In genomic region chr12:91978143-91978542, GRCh38 we compare ENCODE assay signal across 15 cellular contexts.
DNase-seq lines count a peak whose midpoint lies in the region; ATAC-seq lines count a peak whose summit lies in the region.
"Had no signal": no experiment of that assay in that cellular context is flagged by ENCODE, and none has a peak within 500 bp of the region (broad histone marks: within the 10 kb centered on the region; RNA-seq: fewer than 3 reads in every experiment).

No MANE protein-coding gene starts in this region.

- H3K27me3 Mint-ChIP-seq in activated naive CD8-positive, alpha-beta T cell treated with anti-CD3 and anti-CD28 coated beads, Interleukin-2, amount 50 U/mL, for 24 hours = no peaks in the 10 kb centered on the region

- H3K4me3 Mint-ChIP-seq in activated naive CD8-positive, alpha-beta T cell treated with anti-CD3 and anti-CD28 coated beads, Interleukin-2, amount 50 U/mL, for 24 hours = peak overlapping the region; percentile 20
- no peak overlapping the region for H3K4me3 Mint-ChIP-seq in stimulated activated effector memory CD8-positive, alpha-beta T cell treated with anti-CD3 and anti-CD28 coated beads, Interleukin-12 subunit alpha, Interleukin-12 subunit beta, amount 100 ng/mL, for 72 hours

- peaks cover 23% of the 10 kb centered on the region for H3K4me1 Mint-ChIP-seq in activated naive CD8-positive, alpha-beta T cell treated with anti-CD3 and anti-CD28 coated beads, Interleukin-2, amount 50 U/mL, for 24 hours
- peaks cover 17% of the 10 kb centered on the region for H3K4me1 Mint-ChIP-seq in stimulated activated effector memory CD8-positive, alpha-beta T cell treated with anti-CD3 and anti-CD28 coated beads, Interleukin-12 subunit alpha, Interleukin-12 subunit beta, amount 100 ng/mL, for 72 hours

- DNase-seq in activated T-cell treated with anti-CD3 and anti-CD28 coated beads for 4 hours (peak; percentile 2), T-helper 1 cell (peak in 4 of 5 donors; percentile 12 to 37 (median 22)), NCI-H2081 treated with DMSO at 0.1 percent for 48 hours (lab: John Stamatoyannopoulos, UW) (no peak)
- no peak for DNase-seq in activated T-cell treated with anti-CD3 and anti-CD28 coated beads, Interleukin-2, amount 50 U/mL, for 48 hours
- no peak for DNase-seq in activated naive CD8-positive, alpha-beta T cell treated with anti-CD3 and anti-CD28 coated beads, Interleukin-2, amount 50 U/mL, for 24 hours
- DNase-seq in stimulated activated effector memory CD8-positive, alpha-beta T cell treated with anti-CD3 and anti-CD28 coated beads, Interleukin-12 subunit alpha, Interleukin-12 subunit beta, amount 100 ng/mL, for 72 hours (ENCODE audit: low spot score in 2 of 2) = no peak
- DNase-seq: DMS79 treated with DMSO at 0.1 percent for 48 hours, left ventricle myocardium superior, NCI-H1048, NCI-H510A, nucleus accumbens, spleen had no signal

- ATAC-seq in activated naive CD8-positive, alpha-beta T cell treated with anti-CD3 and anti-CD28 coated beads, Interleukin-2, amount 50 U/mL, for 24 hours = no peak
- ATAC-seq in stimulated activated effector memory CD8-positive, alpha-beta T cell treated with anti-CD3 and anti-CD28 coated beads, Interleukin-12 subunit alpha, Interleukin-12 subunit beta, amount 100 ng/mL, for 72 hours = peak; percentile 83
- ATAC-seq in HG03095 (IDR thresholded peaks at IDR 0.05; ENCODE audit: unreplicated experiment) (no peak), GM18868 (IDR thresholded peaks at IDR 0.05; ENCODE audit: unreplicated experiment) (no peak)
- ATAC-seq: HCT116, left ventricle myocardium superior had no signal

- peak overlapping the region; percentile 83 for H3K27ac Mint-ChIP-seq in activated naive CD8-positive, alpha-beta T cell treated with anti-CD3 and anti-CD28 coated beads, Interleukin-2, amount 50 U/mL, for 24 hours
- H3K27ac Mint-ChIP-seq in stimulated activated effector memory CD8-positive, alpha-beta T cell treated with anti-CD3 and anti-CD28 coated beads, Interleukin-12 subunit alpha, Interleukin-12 subunit beta, amount 100 ng/mL, for 72 hours = peak overlapping the region; percentile 44

- H3K9me3 Mint-ChIP-seq in activated naive CD8-positive, alpha-beta T cell treated with anti-CD3 and anti-CD28 coated beads, Interleukin-2, amount 50 U/mL, for 24 hours = peaks cover 13% of the 10 kb centered on the region
- H3K9me3 Mint-ChIP-seq in stimulated activated effector memory CD8-positive, alpha-beta T cell treated with anti-CD3 and anti-CD28 coated beads, Interleukin-12 subunit alpha, Interleukin-12 subunit beta, amount 100 ng/mL, for 72 hours = peaks cover 5% of the 10 kb centered on the region

- peaks cover 14% of the 10 kb centered on the region for H3K36me3 Mint-ChIP-seq in activated naive CD8-positive, alpha-beta T cell treated with anti-CD3 and anti-CD28 coated beads, Interleukin-2, amount 50 U/mL, for 24 hours (ENCODE audit: low read depth)
- H3K36me3 Mint-ChIP-seq in stimulated activated effector memory CD8-positive, alpha-beta T cell treated with anti-CD3 and anti-CD28 coated beads, Interleukin-12 subunit alpha, Interleukin-12 subunit beta, amount 100 ng/mL, for 72 hours = no peaks in the 10 kb centered on the region

Comparison
In these comparisons a context has a peak if more than half of its experiments do, and no peak if none do; other contexts are left out.
1. DNase-seq: peak in activated T-cell treated with anti-CD3 and anti-CD28 coated beads for 4 hours (single experiment) and T-helper 1 cell (4 of 5); none in activated T-cell treated with anti-CD3 and anti-CD28 coated beads, Interleukin-2, amount 50 U/mL, for 48 hours (0 of 2), activated naive CD8-positive, alpha-beta T cell treated with anti-CD3 and anti-CD28 coated beads, Interleukin-2, amount 50 U/mL, for 24 hours (single experiment), stimulated activated effector memory CD8-positive, alpha-beta T cell treated with anti-CD3 and anti-CD28 coated beads, Interleukin-12 subunit alpha, Interleukin-12 subunit beta, amount 100 ng/mL, for 72 hours (0 of 2) and NCI-H2081 treated with DMSO at 0.1 percent for 48 hours (single experiment).